Comparison of ENCODE assay signal across 24 cellular contexts in genomic region chr4:78513411-78513975, GRCh38. TPM values are rescaled to one million over a fixed set of nuclear protein-coding genes. Genes with fewer than 3 reads are reported as not detected.
"Had no signal": no experiment of that assay in that cellular context is flagged by ENCODE, and none has a peak within 500 bp of the region (broad histone marks: within the 10 kb centered on the region; RNA-seq: fewer than 3 reads in every experiment).

No MANE protein-coding gene starts in this region.

- H3K27ac ChIP-seq: brain microvascular endothelial cell, SK-N-MC had no signal

- H3K4me3 ChIP-seq: SK-N-MC had no signal

- H3K36me3 Mint-ChIP-seq: activated naive CD8-positive, alpha-beta T cell; T-cell had no signal

- H3K4me1 Mint-ChIP-seq: activated CD4-positive, alpha-beta memory T cell treated with anti-CD3 and anti-CD28 coated beads, Interleukin-2, amount 10 ng/mL, durations not matched to agents 7 days and 5 days; activated T-helper 17 cell treated with anti-CD3 and anti-CD28 coated beads, Interleukin-2, amount 50 U/mL, for 72 hours; T-cell had no signal

- H3K27me3 Mint-ChIP-seq: activated naive CD8-positive, alpha-beta T cell; activated T-helper 17 cell treated with anti-CD3 and anti-CD28 coated beads, Interleukin-2, amount 50 U/mL, for 72 hours had no signal

- H3K36me3 ChIP-seq: brain microvascular endothelial cell had no signal

- H3K4me3 Mint-ChIP-seq: activated CD4-positive, alpha-beta memory T cell treated with anti-CD3 and anti-CD28 coated beads, Interleukin-2, amount 10 ng/mL, durations not matched to agents 7 days and 5 days; activated naive CD4-positive, alpha-beta T cell treated with anti-CD3 and anti-CD28 coated beads for 36 hours; activated naive CD8-positive, alpha-beta T cell; activated T-helper 17 cell treated with anti-CD3 and anti-CD28 coated beads, Interleukin-2, amount 50 U/mL, for 72 hours; T-cell had no signal

- H3K9me3 Mint-ChIP-seq: activated CD4-positive, alpha-beta memory T cell treated with anti-CD3 and anti-CD28 coated beads, Interleukin-2, amount 10 ng/mL, durations not matched to agents 7 days and 5 days; activated naive CD4-positive, alpha-beta T cell treated with anti-CD3 and anti-CD28 coated beads for 36 hours; activated T-helper 17 cell treated with anti-CD3 and anti-CD28 coated beads, Interleukin-2, amount 50 U/mL, for 72 hours; T-cell had no signal

- ATAC-seq: activated T-helper 17 cell treated with anti-CD3 and anti-CD28 coated beads, Interleukin-2, amount 50 U/mL, for 72 hours; T-cell had no signal

- DNase-seq: activated CD4-positive, alpha-beta memory T cell treated with anti-CD3 and anti-CD28 coated beads, Interleukin-2, amount 10 ng/mL, durations not matched to agents 7 days and 5 days; activated CD4-positive, alpha-beta T cell treated with anti-CD3 and anti-CD28 coated beads, Interleukin-2, amount 50 U/mL, for 1 hour; activated CD4-positive, CD25-positive, alpha-beta regulatory T cell; activated naive CD4-positive, alpha-beta T cell treated with anti-CD3 and anti-CD28 coated beads for 36 hours; activated T-cell treated with anti-CD3 and anti-CD28 coated beads for 4 hours; activated T-cell treated with anti-CD3 and anti-CD28 coated beads, Interleukin-2, amount 50 U/mL, for 48 hours; brain microvascular endothelial cell; KG1; NCI-H1092; NCI-H1417; NCI-H1930; NCI-H2171; NCI-H226; NCI-H526; NCI-H82; SIG-M5; T-cell; T-helper 2 cell; T1000 had no signal

- H3K27ac Mint-ChIP-seq: activated CD4-positive, alpha-beta memory T cell treated with anti-CD3 and anti-CD28 coated beads, Interleukin-2, amount 10 ng/mL, durations not matched to agents 7 days and 5 days; activated naive CD4-positive, alpha-beta T cell treated with anti-CD3 and anti-CD28 coated beads for 36 hours; activated naive CD8-positive, alpha-beta T cell; activated T-helper 17 cell treated with anti-CD3 and anti-CD28 coated beads, Interleukin-2, amount 50 U/mL, for 72 hours; T-cell had no signal

- H3K27me3 ChIP-seq: brain microvascular endothelial cell had no signal

RNA-seq across cellular contexts. Expression of gene ANXA3, which starts 38.1 kb away (rescaled TPM):
- total RNA-seq: activated T-helper 17 cell treated with anti-CD3 and anti-CD28 coated beads, Interleukin-2, amount 50 U/mL, for 72 hours; LHCN-M2; OCI-LY7 had no signal
